In the genomic region with DNA sequence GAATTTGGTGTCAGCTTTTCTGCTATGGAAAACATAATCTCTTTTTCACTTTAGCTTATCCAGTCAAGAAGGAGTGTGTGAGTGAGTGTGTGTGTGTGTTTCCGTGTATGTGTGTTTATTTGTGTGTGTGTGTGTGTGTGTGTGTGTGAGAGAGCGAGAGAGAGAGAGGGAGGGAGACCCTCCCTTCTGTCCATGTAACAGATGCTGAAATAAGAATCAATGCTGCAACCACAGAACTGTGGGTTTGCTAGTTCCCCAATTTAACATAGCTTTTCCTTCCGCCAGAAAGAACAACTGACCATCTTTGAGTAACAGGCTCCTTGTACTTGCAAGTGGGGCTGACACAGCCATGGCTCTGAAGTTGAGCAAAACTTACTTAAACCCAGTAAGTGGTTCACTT, we compare ENCODE assay signal across 9 cellular contexts. TPM values are rescaled to one million over a fixed set of nuclear protein-coding genes. Genes with fewer than 3 reads are reported as not detected.
DNase-seq lines count a peak whose midpoint lies in the region; ATAC-seq and TF ChIP-seq lines count a peak whose summit lies in the region.
"Had no signal": no experiment of that assay in that cellular context is flagged by ENCODE, and none has a peak within 500 bp of the region (broad histone marks: within the 10 kb centered on the region; RNA-seq: fewer than 3 reads in every experiment).

No MANE protein-coding gene starts in this region.

- H3K27ac Mint-ChIP-seq in naive thymus-derived CD8-positive, alpha-beta T cell: peak overlapping the region; percentile 89 to 99 (median 94)
- H3K27ac Mint-ChIP-seq in HFFc6: no peak overlapping the region

- no peaks in the 10 kb centered on the region for H3K27me3 Mint-ChIP-seq in naive thymus-derived CD8-positive, alpha-beta T cell
- H3K27me3 Mint-ChIP-seq in HFFc6 (ENCODE audit: insufficient read depth): peaks cover 12% of the 10 kb centered on the region

- ATAC-seq in GM18868 (IDR thresholded peaks at IDR 0.05; ENCODE audit: unreplicated experiment) (peak; percentile 31), HG02885 (IDR thresholded peaks at IDR 0.05; ENCODE audit: poor library complexity, unreplicated experiment) (peak; percentile 51)
- no peak for ATAC-seq in naive thymus-derived CD8-positive, alpha-beta T cell

- peaks cover 0 to 38% (median 5%) of the 10 kb centered on the region in 3 donors for H3K36me3 Mint-ChIP-seq in naive thymus-derived CD8-positive, alpha-beta T cell
- no peaks in the 10 kb centered on the region for H3K36me3 Mint-ChIP-seq in HFFc6 (ENCODE audit: low read depth)

- no peak for TF ChIP-seq CTCF in HFFc6 (IDR thresholded peaks at IDR 0.05)

- no peaks in the 10 kb centered on the region for H3K9me3 Mint-ChIP-seq in naive thymus-derived CD8-positive, alpha-beta T cell
- no peaks in the 10 kb centered on the region for H3K9me3 Mint-ChIP-seq in HFFc6

- peak; percentile 98 for DNase-seq in SKM-1 treated with dmso at 0.1 percent for 144 hours (lab: John Stamatoyannopoulos, UW; ENCODE audit: unreplicated experiment)
- no peak for DNase-seq in naive thymus-derived CD8-positive, alpha-beta T cell
- DNase-seq in HFFc6: no peak
- DNase-seq in iPS-NIHi7 (ENCODE audit: extremely low spot score): no peak
- DNase-seq in DMS79 treated with DMSO at 0.1 percent for 48 hours (lab: John Stamatoyannopoulos, UW): no peak
- DNase-seq in NCI-H345 treated with DMSO at 0.1 percent for 48 hours (lab: John Stamatoyannopoulos, UW; ENCODE audit: unreplicated experiment): no peak

- peak overlapping the region; percentile 75 to 97 (median 88) for H3K4me3 Mint-ChIP-seq in naive thymus-derived CD8-positive, alpha-beta T cell
- no peak overlapping the region for H3K4me3 Mint-ChIP-seq in HFFc6

- POLR2A ChIA-PET in naive thymus-derived CD8-positive, alpha-beta T cell (lab: Charles Lee): interaction anchor here (0.8 to 10.0 kb wide), 7 partner anchors 9 to 145 kb away, joined by 3 to 142 read pairs (median 3); no protein-coding TSS in a partner anchor

- peaks cover 48 to 82% (median 72%) of the 10 kb centered on the region in 4 donors for H3K4me1 Mint-ChIP-seq in naive thymus-derived CD8-positive, alpha-beta T cell
- H3K4me1 Mint-ChIP-seq in HFFc6 (ENCODE audit: low read depth): no peaks in the 10 kb centered on the region

RNA-seq across cellular contexts. Expression of gene LCP1, which starts 5.2 kb away (rescaled TPM):
- 100 to 1,000 TPM; 391 to 409 TPM for total RNA-seq in naive thymus-derived CD8-positive, alpha-beta T cell
- 1,000 to 10,000 TPM in 1 of 3 donors, 100 to 1,000 TPM in 2; 834 to 1,034 (median 852) TPM for polyA plus RNA-seq in naive thymus-derived CD8-positive, alpha-beta T cell
- under 1 TPM in 1 of 6 experiments, not detected in 5; 0.05 TPM for total RNA-seq in HFFc6 (2021; fragmentation: NEBNext Ultra II Directional; extraction: Animal tissue kit (Norgen Biotek cat#: 25700))
- total RNA-seq: LHCN-M2 had no signal

RNA-seq across cellular contexts. Expression of gene LRRC63, which starts 35.0 kb away (rescaled TPM):
- total RNA-seq in naive thymus-derived CD8-positive, alpha-beta T cell: under 1 TPM; 0.52 to 0.62 TPM
- under 1 TPM in 2 of 3 donors, not detected in 1; 0.22 to 0.23 TPM for polyA plus RNA-seq in naive thymus-derived CD8-positive, alpha-beta T cell
- total RNA-seq in HFFc6 (2021; fragmentation: NEBNext Ultra II Directional; extraction: Animal tissue kit (Norgen Biotek cat#: 25700)): not detected
- total RNA-seq: LHCN-M2 had no signal

Comparison
In these comparisons a context has a peak if more than half of its experiments do, and no peak if none do; other contexts are left out.
1. ATAC-seq: peak in GM18868 (single experiment) and HG02885 (single experiment); none in naive thymus-derived CD8-positive, alpha-beta T cell (0 of 2).
2. RNA of gene LCP1, which starts 5.2 kb away (total RNA-seq): 391 to 409 TPM in naive thymus-derived CD8-positive, alpha-beta T cell; 0.05 TPM in HFFc6; every median in the first group is over 100 times any median in the second.